In genomic region chr11:27437824-27438594, GRCh38 we compare ENCODE assay signal across 16 cellular contexts. TPM values are rescaled to one million over a fixed set of nuclear protein-coding genes. Genes with fewer than 3 reads are reported as not detected.
"Had no signal": no experiment of that assay in that cellular context is flagged by ENCODE, and none has a peak within 500 bp of the region (broad histone marks: within the 10 kb centered on the region; RNA-seq: fewer than 3 reads in every experiment).

No MANE protein-coding gene starts in this region.

- H3K4me3 ChIP-seq: pancreas, tibial artery, uterus had no signal

- H3K27ac ChIP-seq: brain microvascular endothelial cell, foreskin keratinocyte, pancreas, tibial artery, uterus had no signal

- H3K27me3 ChIP-seq: brain microvascular endothelial cell, foreskin keratinocyte, pancreas, tibial artery, uterus had no signal

- H3K9me3 Mint-ChIP-seq: activated naive CD8-positive, alpha-beta T cell treated with anti-CD3 and anti-CD28 coated beads for 36 hours; activated T-helper 1 cell treated with anti-CD3 and anti-CD28 coated beads, Interleukin-12 subunit alpha, Interleukin-12 subunit beta, Interleukin-2, Interleukin-4 antibody, amounts not matched to agents 30 ng/mL and 10 ng/mL and 1 ng/mL, durations not matched to agents 14 hours and 24 hours and 36 hours; dendritic cell treated with granulocyte-macrophage colony-stimulating factor and Interleukin-4, amounts not matched to agents 40 ng/mL and 50 ng/mL, for 4 days; effector memory CD8-positive, alpha-beta T cell; immature natural killer cell; stimulated activated memory B cell treated with anti-CD40 and anti-IgM and Interleukin-4, amounts not matched to agents 10 μg/mL and 1 μg/mL and 100 μg/mL, for 72 hours had no signal

- H3K36me3 ChIP-seq: brain microvascular endothelial cell, pancreas, tibial artery, uterus had no signal

- H3K4me1 Mint-ChIP-seq: activated naive CD8-positive, alpha-beta T cell treated with anti-CD3 and anti-CD28 coated beads for 36 hours; immature natural killer cell; naive thymus-derived CD4-positive, alpha-beta T cell; stimulated activated memory B cell treated with anti-CD40 and anti-IgM and Interleukin-4, amounts not matched to agents 10 μg/mL and 1 μg/mL and 100 μg/mL, for 72 hours had no signal

- H3K9me3 ChIP-seq: pancreas, tibial artery, uterus had no signal

- H3K4me1 ChIP-seq: uterus had no signal

- H3K36me3 Mint-ChIP-seq: activated naive CD8-positive, alpha-beta T cell treated with anti-CD3 and anti-CD28 coated beads for 36 hours; immature natural killer cell; stimulated activated memory B cell treated with anti-CD40 and anti-IgM and Interleukin-4, amounts not matched to agents 10 μg/mL and 1 μg/mL and 100 μg/mL, for 72 hours had no signal

- H3K4me3 Mint-ChIP-seq: activated naive CD8-positive, alpha-beta T cell treated with anti-CD3 and anti-CD28 coated beads for 36 hours; activated T-helper 1 cell treated with anti-CD3 and anti-CD28 coated beads, Interleukin-12 subunit alpha, Interleukin-12 subunit beta, Interleukin-2, Interleukin-4 antibody, amounts not matched to agents 30 ng/mL and 10 ng/mL and 1 ng/mL, durations not matched to agents 14 hours and 24 hours and 36 hours; dendritic cell treated with granulocyte-macrophage colony-stimulating factor and Interleukin-4, amounts not matched to agents 40 ng/mL and 50 ng/mL, for 4 days; effector memory CD8-positive, alpha-beta T cell; immature natural killer cell; naive thymus-derived CD4-positive, alpha-beta T cell; stimulated activated memory B cell treated with anti-CD40 and anti-IgM and Interleukin-4, amounts not matched to agents 10 μg/mL and 1 μg/mL and 100 μg/mL, for 72 hours had no signal

- ATAC-seq: effector memory CD8-positive, alpha-beta T cell; foreskin keratinocyte; naive thymus-derived CD4-positive, alpha-beta T cell; stimulated activated memory B cell treated with anti-CD40 and anti-IgM and Interleukin-4, amounts not matched to agents 10 μg/mL and 1 μg/mL and 100 μg/mL, for 72 hours had no signal

- DNase-seq: activated naive CD8-positive, alpha-beta T cell treated with anti-CD3 and anti-CD28 coated beads for 36 hours; brain microvascular endothelial cell; cerebellar nuclear complex; effector memory CD8-positive, alpha-beta T cell; foreskin keratinocyte; glutamatergic neuron; immature natural killer cell; naive thymus-derived CD4-positive, alpha-beta T cell; pancreas; stimulated activated CD4-positive, alpha-beta T cell treated with anti-CD3 and anti-CD28 coated beads, Interleukin-2, amount 100 ng/mL, for 48 hours; T-helper 2 cell; tibial artery; uterus had no signal

- H3K27ac Mint-ChIP-seq: activated naive CD8-positive, alpha-beta T cell treated with anti-CD3 and anti-CD28 coated beads for 36 hours; activated T-helper 1 cell treated with anti-CD3 and anti-CD28 coated beads, Interleukin-12 subunit alpha, Interleukin-12 subunit beta, Interleukin-2, Interleukin-4 antibody, amounts not matched to agents 30 ng/mL and 10 ng/mL and 1 ng/mL, durations not matched to agents 14 hours and 24 hours and 36 hours; dendritic cell treated with granulocyte-macrophage colony-stimulating factor and Interleukin-4, amounts not matched to agents 40 ng/mL and 50 ng/mL, for 4 days; effector memory CD8-positive, alpha-beta T cell; immature natural killer cell; naive thymus-derived CD4-positive, alpha-beta T cell; stimulated activated memory B cell treated with anti-CD40 and anti-IgM and Interleukin-4, amounts not matched to agents 10 μg/mL and 1 μg/mL and 100 μg/mL, for 72 hours had no signal

RNA-seq across cellular contexts. Expression of gene LGR4, which starts 34.6 kb away (rescaled TPM):
- total RNA-seq: activated T-helper 1 cell treated with anti-CD3 and anti-CD28 coated beads, Interleukin-12 subunit alpha, Interleukin-12 subunit beta, Interleukin-2, Interleukin-4 antibody, amounts not matched to agents 30 ng/mL and 10 ng/mL and 1 ng/mL, durations not matched to agents 14 hours and 24 hours and 36 hours had no signal
